12 cellular contexts compared by ENCODE assay signal in the genomic region with DNA sequence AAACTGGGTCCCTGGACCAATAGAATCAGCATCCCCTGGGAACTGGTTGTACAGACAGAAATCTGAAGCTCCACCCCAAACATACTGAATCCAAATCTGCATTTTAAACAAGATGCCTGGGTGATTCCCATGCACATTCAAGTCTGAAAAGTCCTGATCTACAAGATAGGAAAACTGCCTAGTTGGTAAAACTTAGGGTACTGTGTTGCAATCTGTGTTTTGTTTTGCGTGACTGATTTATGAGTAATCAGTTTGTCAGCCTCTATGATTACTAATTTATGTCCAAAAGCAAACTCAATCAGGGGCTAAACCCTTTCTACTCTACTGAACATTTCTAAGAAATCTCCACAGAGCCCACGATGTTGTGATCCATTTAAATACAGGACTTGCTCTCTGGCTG.
A peak's percentile ranks its signal among the peaks of the same experiment; 100 is the strongest.
DNase-seq lines count a peak whose midpoint lies in the region; ATAC-seq, FAIRE-seq and TF ChIP-seq lines count a peak whose summit lies in the region.
"Had no signal": no experiment of that assay in that cellular context is flagged by ENCODE, and none has a peak within 500 bp of the region (broad histone marks: within the 10 kb centered on the region; RNA-seq: fewer than 3 reads in every experiment).

No MANE protein-coding gene starts in this region.

- in situ Hi-C loops in ACHN (cut with HindIII; ENCODE audit: low pct_ligation_motif_present, low pct_unique_long_range_greater_than_20kb, low sequenced_read_pairs) = loop anchor here (25.0 kb wide), 1 partner anchor 98 kb away; the partner anchor contains the start of gene YPEL2

- FAIRE-seq in GM19239 (lab: Jason Lieb, UNC) = no peak
- FAIRE-seq: endometrium had no signal

- no peak for ATAC-seq in HG03039 (IDR thresholded peaks at IDR 0.05; ENCODE audit: unreplicated experiment)

- H3K4me3 ChIP-seq in kidney epithelial cell (ENCODE audit: low read depth, low read length) = no peak overlapping the region

- DNase-seq in ACHN (peak; percentile 58), HT1080 (ENCODE audit: low read depth) (peak; percentile 62), amniotic epithelial cell (ENCODE audit: low read depth) (peak; percentile 81), kidney epithelial cell (ENCODE audit: low read depth) (peak; percentile 65), posterior vena cava (ENCODE audit: low spot score) (no peak), GM19239 (ENCODE audit: insufficient read length, low spot score) (no peak), NCI-H510A (lab: John Stamatoyannopoulos, UW) (no peak)
- DNase-seq: activated CD4-positive, alpha-beta T cell treated with anti-CD3 and anti-CD28 coated beads, Interleukin-2, amount 50 U/mL, for 1 hour; DND-41; nephron progenitor cell had no signal

- no peaks in the 10 kb centered on the region for H3K27me3 ChIP-seq in kidney epithelial cell (ENCODE audit: control insufficient read depth, insufficient read depth, low read length)

- no peak for TF ChIP-seq CTCF in kidney epithelial cell (IDR thresholded peaks at IDR 0.05; ENCODE audit: insufficient read depth, low read length, poor library complexity, severe bottlenecking)

- no peaks in the 10 kb centered on the region for H3K36me3 ChIP-seq in kidney epithelial cell (ENCODE audit: control insufficient read depth, insufficient read depth, low read length)

- intact Hi-C loops in posterior vena cava (cut with DNase I) = no loop called here

Comparison
In these comparisons a context has a peak if more than half of its experiments do, and no peak if none do; other contexts are left out.
1. DNase-seq: peak in ACHN (single experiment), HT1080 (single experiment), amniotic epithelial cell (single experiment) and kidney epithelial cell (single experiment); none in posterior vena cava (single experiment), GM19239 (single experiment) and NCI-H510A (single experiment).